15 cellular contexts compared by ENCODE assay signal in genomic region chr6:106173480-106173879, GRCh38.
DNase-seq lines count a peak whose midpoint lies in the region; ATAC-seq and TF ChIP-seq lines count a peak whose summit lies in the region.
"Had no signal": no experiment of that assay in that cellular context is flagged by ENCODE, and none has a peak within 500 bp of the region (broad histone marks: within the 10 kb centered on the region; RNA-seq: fewer than 3 reads in every experiment).

No MANE protein-coding gene starts in this region.

- peaks cover 4% of the 10 kb centered on the region for H3K27me3 Mint-ChIP-seq in activated naive CD4-positive, alpha-beta T cell treated with anti-CD3 and anti-CD28 coated beads, Interleukin-2, amount 10 ng/mL, durations not matched to agents 7 days and 5 days
- H3K27me3 Mint-ChIP-seq in activated T-helper 17 cell treated with anti-CD3 and anti-CD28 coated beads, Interleukin-2, amount 50 U/mL, for 72 hours: no peaks in the 10 kb centered on the region
- no peaks in the 10 kb centered on the region for H3K27me3 Mint-ChIP-seq in natural killer cell (ENCODE audit: low read depth in 2 of 2)
- peaks cover 7% of the 10 kb centered on the region for H3K27me3 Mint-ChIP-seq in nephron progenitor cell (ENCODE audit: low read depth, poor library complexity)

- H3K27ac Mint-ChIP-seq in activated naive CD4-positive, alpha-beta T cell treated with anti-CD3 and anti-CD28 coated beads, Interleukin-2, amount 10 ng/mL, durations not matched to agents 7 days and 5 days: peak overlapping the region; percentile 79
- no peak overlapping the region for H3K27ac Mint-ChIP-seq in activated naive CD4-positive, alpha-beta T cell treated with anti-CD3 and anti-CD28 coated beads, Interleukin-2, amount 50 U/mL, for 72 hours
- no peak overlapping the region for H3K27ac Mint-ChIP-seq in activated T-helper 17 cell treated with anti-CD3 and anti-CD28 coated beads, Interleukin-2, amount 50 U/mL, for 72 hours
- H3K27ac Mint-ChIP-seq in natural killer cell: peak overlapping the region; percentile 30 to 41
- no peak overlapping the region for H3K27ac Mint-ChIP-seq in nephron progenitor cell

- no peaks in the 10 kb centered on the region for H3K27me3 ChIP-seq in GM23248 (replicated peaks; ENCODE audit: insufficient read depth)
- H3K27me3 ChIP-seq: BLaER1 had no signal

- H3K9ac ChIP-seq in GM23248: no peak overlapping the region
- H3K9ac ChIP-seq: BLaER1 had no signal

- peak; percentile 31 for DNase-seq in activated naive CD4-positive, alpha-beta T cell treated with anti-CD3 and anti-CD28 coated beads, Interleukin-2, amount 10 ng/mL, durations not matched to agents 7 days and 5 days
- no peak for DNase-seq in activated naive CD4-positive, alpha-beta T cell treated with anti-CD3 and anti-CD28 coated beads, Interleukin-2, amount 50 U/mL, for 72 hours (ENCODE audit: low spot score in 2 of 2)
- DNase-seq in natural killer cell: no peak
- no peak for DNase-seq in GM23248
- DNase-seq in nephron progenitor cell: no peak
- DNase-seq: DMS79, KBM-7, NCI-H1105 treated with DMSO at 0.1 percent for 48 hours, NCI-H1694 treated with DMSO at 0.1 percent for 48 hours, NCI-H748 treated with DMSO at 0.1 percent for 48 hours, SHP77 had no signal

- peaks cover 13% of the 10 kb centered on the region for H3K9me3 Mint-ChIP-seq in activated naive CD4-positive, alpha-beta T cell treated with anti-CD3 and anti-CD28 coated beads, Interleukin-2, amount 10 ng/mL, durations not matched to agents 7 days and 5 days
- peaks cover 4 to 12% of the 10 kb centered on the region in 2 donors for H3K9me3 Mint-ChIP-seq in activated naive CD4-positive, alpha-beta T cell treated with anti-CD3 and anti-CD28 coated beads, Interleukin-2, amount 50 U/mL, for 72 hours
- H3K9me3 Mint-ChIP-seq in activated T-helper 17 cell treated with anti-CD3 and anti-CD28 coated beads, Interleukin-2, amount 50 U/mL, for 72 hours: peaks cover 4% of the 10 kb centered on the region
- H3K9me3 Mint-ChIP-seq in natural killer cell: no peaks in the 10 kb centered on the region
- H3K9me3 Mint-ChIP-seq in nephron progenitor cell: no peaks in the 10 kb centered on the region

- H4K20me1 ChIP-seq in GM23248 (ENCODE audit: insufficient read depth): no peaks in the 10 kb centered on the region
- H4K20me1 ChIP-seq: BLaER1 had no signal

- intact Hi-C loops in natural killer cell (cut with micrococcal nuclease): no loop called here

- no peaks in the 10 kb centered on the region for H3K4me1 ChIP-seq in GM23248 (ENCODE audit: insufficient read depth)

- H3K4me3 ChIP-seq in GM23248: no peak overlapping the region
- H3K4me3 ChIP-seq: BLaER1 had no signal

- 88 to 100% methylated on average over 1 of the region's 1 CpG for WGBS in GM23248 (ENCODE audit: low coverage in 1 of 2, low lambda C conversion rate in 2 of 2, missing lambda C conversion rate in 2 of 2), 2 experiments

- H3K27ac ChIP-seq in KOPT-K1 (ENCODE audit: low read depth, low read length, poor library complexity, severe bottlenecking): peak overlapping the region; percentile 11
- no peak overlapping the region for H3K27ac ChIP-seq in GM23248
- H3K27ac ChIP-seq: BLaER1 had no signal

- no peaks in the 10 kb centered on the region for H3K9me2 ChIP-seq in GM23248 (ENCODE audit: insufficient read depth)

- no peaks in the 10 kb centered on the region for H3K79me2 ChIP-seq in GM23248 (ENCODE audit: insufficient read depth)

- no peak for TF ChIP-seq CTCF in natural killer cell (IDR thresholded peaks at IDR 0.05)
- no peak for TF ChIP-seq CTCF in nephron progenitor cell (IDR thresholded peaks at IDR 0.05)

- peaks cover 18% of the 10 kb centered on the region for H3K36me3 Mint-ChIP-seq in activated naive CD4-positive, alpha-beta T cell treated with anti-CD3 and anti-CD28 coated beads, Interleukin-2, amount 10 ng/mL, durations not matched to agents 7 days and 5 days
- peaks cover 0 to 6% of the 10 kb centered on the region in 2 donors for H3K36me3 Mint-ChIP-seq in activated naive CD4-positive, alpha-beta T cell treated with anti-CD3 and anti-CD28 coated beads, Interleukin-2, amount 50 U/mL, for 72 hours
- H3K36me3 Mint-ChIP-seq in activated T-helper 17 cell treated with anti-CD3 and anti-CD28 coated beads, Interleukin-2, amount 50 U/mL, for 72 hours (ENCODE audit: low read depth): no peaks in the 10 kb centered on the region
- no peaks in the 10 kb centered on the region for H3K36me3 Mint-ChIP-seq in natural killer cell
- no peaks in the 10 kb centered on the region for H3K36me3 Mint-ChIP-seq in nephron progenitor cell (ENCODE audit: low read depth)

- no peaks in the 10 kb centered on the region for H3F3A ChIP-seq in GM23248 (ENCODE audit: insufficient read depth)

- H3K36me3 ChIP-seq in KOPT-K1 (ENCODE audit: insufficient read depth, low read length) (no peaks in the 10 kb centered on the region), GM23248 (ENCODE audit: low read depth) (no peaks in the 10 kb centered on the region)
- H3K36me3 ChIP-seq: BLaER1 had no signal

- H3K4me3 Mint-ChIP-seq in activated naive CD4-positive, alpha-beta T cell treated with anti-CD3 and anti-CD28 coated beads, Interleukin-2, amount 10 ng/mL, durations not matched to agents 7 days and 5 days: peak overlapping the region; percentile 33
- peak overlapping the region; percentile 9 for H3K4me3 Mint-ChIP-seq in activated T-helper 17 cell treated with anti-CD3 and anti-CD28 coated beads, Interleukin-2, amount 50 U/mL, for 72 hours
- H3K4me3 Mint-ChIP-seq in natural killer cell (peak overlapping the region; percentile 5), nephron progenitor cell (no peak overlapping the region)

- no peak overlapping the region for H2AFZ ChIP-seq in GM23248

- H3K4me2 ChIP-seq in GM23248 (ENCODE audit: unreplicated experiment): no peak overlapping the region
- H3K4me2 ChIP-seq: BLaER1 had no signal

- ATAC-seq in activated naive CD4-positive, alpha-beta T cell treated with anti-CD3 and anti-CD28 coated beads, Interleukin-2, amount 50 U/mL, for 72 hours: no peak
- peak; percentile 25 for ATAC-seq in activated T-helper 17 cell treated with anti-CD3 and anti-CD28 coated beads, Interleukin-2, amount 50 U/mL, for 72 hours (replicated peaks)
- ATAC-seq in natural killer cell (peak in 2 of 3 donors; percentile 31 to 53), HG02970 (IDR thresholded peaks at IDR 0.05; ENCODE audit: low FRiP score, unreplicated experiment) (no peak)

- H3K9me3 ChIP-seq in KOPT-K1 (ENCODE audit: insufficient read depth, low read length, poor library complexity, severe bottlenecking) (no peaks in the 10 kb centered on the region), GM23248 (ENCODE audit: low read depth) (no peaks in the 10 kb centered on the region)
- H3K9me3 ChIP-seq: BLaER1 had no signal

- H3K4me1 Mint-ChIP-seq in activated naive CD4-positive, alpha-beta T cell treated with anti-CD3 and anti-CD28 coated beads, Interleukin-2, amount 10 ng/mL, durations not matched to agents 7 days and 5 days: peaks cover 43% of the 10 kb centered on the region
- H3K4me1 Mint-ChIP-seq in activated T-helper 17 cell treated with anti-CD3 and anti-CD28 coated beads, Interleukin-2, amount 50 U/mL, for 72 hours: peaks cover 24% of the 10 kb centered on the region
- H3K4me1 Mint-ChIP-seq in natural killer cell (peaks cover 27 to 33% of the 10 kb centered on the region in 2 donors), nephron progenitor cell (no peaks in the 10 kb centered on the region)

- in situ Hi-C loops in GM23248 (cut with MboI): no loop called here

- CTCF ChIA-PET in activated naive CD4-positive, alpha-beta T cell treated with anti-CD3 and anti-CD28 coated beads, Interleukin-2, amount 10 ng/mL, durations not matched to agents 7 days and 5 days (lab: Charles Lee): interaction anchor here (1.0 to 2.1 kb wide), 2 partner anchors 10 to 50 kb away, joined by 3 to 5 read pairs; no protein-coding TSS in a partner anchor

Comparison
In these comparisons a context has a peak if more than half of its experiments do, and no peak if none do; other contexts are left out.
1. H3K27ac Mint-ChIP-seq: peak in activated naive CD4-positive, alpha-beta T cell treated with anti-CD3 and anti-CD28 coated beads, Interleukin-2, amount 10 ng/mL, durations not matched to agents 7 days and 5 days (single experiment) and natural killer cell (2 of 2); none in activated naive CD4-positive, alpha-beta T cell treated with anti-CD3 and anti-CD28 coated beads, Interleukin-2, amount 50 U/mL, for 72 hours (0 of 2), activated T-helper 17 cell treated with anti-CD3 and anti-CD28 coated beads, Interleukin-2, amount 50 U/mL, for 72 hours (single experiment) and nephron progenitor cell (single experiment).
2. ATAC-seq: peak in activated T-helper 17 cell treated with anti-CD3 and anti-CD28 coated beads, Interleukin-2, amount 50 U/mL, for 72 hours (single experiment) and natural killer cell (2 of 3); none in activated naive CD4-positive, alpha-beta T cell treated with anti-CD3 and anti-CD28 coated beads, Interleukin-2, amount 50 U/mL, for 72 hours (0 of 2) and HG02970 (single experiment).